8 cellular contexts compared by ENCODE assay signal in the genomic region with DNA sequence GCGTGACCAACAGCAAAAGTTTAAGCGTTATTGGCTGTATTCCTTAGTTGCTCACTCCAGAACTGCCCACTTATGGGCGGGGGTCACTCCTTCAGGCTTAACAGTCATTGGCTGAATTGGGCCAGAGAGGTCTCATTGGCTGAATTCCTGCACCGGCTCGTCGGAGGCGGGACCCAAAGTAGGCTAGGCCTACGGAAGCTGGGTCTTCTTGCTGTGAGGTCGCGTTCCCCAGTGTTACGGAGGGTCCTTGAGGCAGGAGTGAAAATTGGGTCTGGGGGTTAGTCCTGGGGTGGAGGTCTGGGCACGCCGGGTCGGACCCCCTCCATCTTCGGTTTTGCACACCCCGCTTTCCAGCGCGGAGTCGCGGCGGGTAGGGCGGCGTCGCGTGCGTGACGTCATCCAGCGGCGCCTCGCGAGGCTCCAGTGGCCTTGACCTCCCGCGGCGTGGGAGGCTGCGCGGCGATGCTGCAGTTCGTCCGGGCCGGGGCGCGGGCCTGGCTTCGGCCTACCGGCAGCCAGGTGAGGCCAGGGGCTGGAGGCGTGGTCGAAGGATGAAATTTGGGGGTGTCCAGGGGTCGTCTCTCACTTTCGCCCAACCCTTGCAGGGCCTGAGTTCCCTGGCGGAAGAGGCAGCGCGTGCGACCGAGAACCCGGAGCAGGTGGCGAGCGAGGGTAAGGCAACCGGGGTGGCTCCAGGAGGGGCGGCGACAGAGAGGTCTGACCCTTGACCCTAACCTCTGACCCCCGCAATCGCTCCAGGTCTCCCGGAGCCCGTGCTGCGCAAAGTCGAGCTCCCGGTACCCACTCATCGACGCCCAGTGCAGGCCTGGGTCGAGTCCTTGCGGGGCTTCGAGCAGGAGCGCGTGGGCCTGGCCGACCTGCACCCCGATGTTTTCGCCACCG. TPM values are rescaled to one million over a fixed set of nuclear protein-coding genes. Genes with fewer than 3 reads are reported as not detected.
DNase-seq lines count a peak whose midpoint lies in the region; ATAC-seq and TF ChIP-seq lines count a peak whose summit lies in the region.

Gene MRPL4 (plus strand): TSS at position 423 of the 903 bp plus-strand sequence. CDS start 40 bp downstream, at position 463.

- no peak for TF ChIP-seq POLR2A in testis (IDR thresholded peaks at IDR 0.05)

- no peaks in the 10 kb centered on the region for H3K36me3 ChIP-seq in testis (ENCODE audit: low read depth, missing control alignments)

- peaks cover 11% of the 10 kb centered on the region for H3K4me1 ChIP-seq in testis

- no peak for TF ChIP-seq CTCF in omental fat pad (IDR thresholded peaks at IDR 0.05)
- peak in 2 of 3 experiments; percentile 4 to 33 for TF ChIP-seq CTCF in testis (IDR thresholded peaks at IDR 0.05)

- ATAC-seq in HG02610 (IDR thresholded peaks at IDR 0.05; ENCODE audit: unreplicated experiment) (peak; percentile 88), omental fat pad (ENCODE audit: low FRiP score) (peak; percentile 98)
- ATAC-seq in activated naive CD4-positive, alpha-beta T cell treated with anti-CD3 and anti-CD28 coated beads, Interleukin-2, amount 50 U/mL, for 72 hours: peak; percentile 97

- WGBS in testis, 2 donors: 0% methylated on average over 63 to 76 of the region's 77 CpGs

- H3K36me3 Mint-ChIP-seq in activated naive CD4-positive, alpha-beta T cell treated with anti-CD3 and anti-CD28 coated beads, Interleukin-2, amount 50 U/mL, for 72 hours: peaks cover 16 to 28% of the 10 kb centered on the region in 2 donors

- H3K9me3 Mint-ChIP-seq in activated naive CD4-positive, alpha-beta T cell treated with anti-CD3 and anti-CD28 coated beads, Interleukin-2, amount 50 U/mL, for 72 hours: no peaks in the 10 kb centered on the region

- H3K27me3 ChIP-seq in testis: no peaks in the 10 kb centered on the region

- H3K27ac Mint-ChIP-seq in activated naive CD4-positive, alpha-beta T cell treated with anti-CD3 and anti-CD28 coated beads, Interleukin-2, amount 50 U/mL, for 72 hours: peak within 1 kb of the TSS; percentile 95 to 97

- intact Hi-C loops in testis (cut with DNase I; ENCODE audit: low total_unique reads): no loop called here

- H3K4me3 ChIP-seq in GM08714 (ENCODE audit: low read length): peak within 1 kb of the TSS; percentile 66
- peak within 1 kb of the TSS; percentile 93 to 96 for H3K4me3 ChIP-seq in testis

- no peaks in the 10 kb centered on the region for H3K9me3 ChIP-seq in testis

- H3K27ac ChIP-seq in testis: peak within 1 kb of the TSS; percentile 80 to 88

- peak; percentile 99 for DNase-seq in NCI-H1092 treated with DMSO at 0.1 percent for 48 hours (lab: John Stamatoyannopoulos, UW)
- peak; percentile 98 for DNase-seq in SKM-1 (lab: John Stamatoyannopoulos, UW; ENCODE audit: unreplicated experiment)
- DNase-seq in activated naive CD4-positive, alpha-beta T cell treated with anti-CD3 and anti-CD28 coated beads, Interleukin-2, amount 50 U/mL, for 72 hours (ENCODE audit: low spot score in 2 of 2): peak; percentile 92 to 96
- DNase-seq in glomerular endothelial cell (ENCODE audit: extremely low read depth, low read depth, low spot score): peak; percentile 94
- DNase-seq in omental fat pad (ENCODE audit: low spot score): peak; percentile 87
- DNase-seq in testis: peak; percentile 99

RNA-seq across cellular contexts. Expression of gene MRPL4, which starts in this region (rescaled TPM):
- 100 to 1,000 TPM in 1 of 2 donors, 10 to 100 TPM in 1; 79.0 to 121 TPM for total RNA-seq in activated naive CD4-positive, alpha-beta T cell treated with anti-CD3 and anti-CD28 coated beads, Interleukin-2, amount 50 U/mL, for 72 hours
- total RNA-seq in glomerular endothelial cell (68.0 and 68.1 TPM in 2 replicates), omental fat pad (10 to 100 TPM; 44.6 to 73.3 (median 65.7) TPM), testis (10 to 100 TPM; 63.5 to 91.8 TPM)
- 53.3 TPM for polyA plus RNA-seq in testis (ENCODE audit: insufficient read depth, low read depth, low replicate concordance)

Comparison
In these comparisons a context has a peak if more than half of its experiments do, and no peak if none do; other contexts are left out.
1. Peak in every context shown above with its lines: DNase-seq, ATAC-seq, H3K4me3 ChIP-seq and H3K27ac ChIP-seq.
2. CTCF ChIP-seq: peak in testis (2 of 3); none in omental fat pad (0 of 3).